In the genomic region with DNA sequence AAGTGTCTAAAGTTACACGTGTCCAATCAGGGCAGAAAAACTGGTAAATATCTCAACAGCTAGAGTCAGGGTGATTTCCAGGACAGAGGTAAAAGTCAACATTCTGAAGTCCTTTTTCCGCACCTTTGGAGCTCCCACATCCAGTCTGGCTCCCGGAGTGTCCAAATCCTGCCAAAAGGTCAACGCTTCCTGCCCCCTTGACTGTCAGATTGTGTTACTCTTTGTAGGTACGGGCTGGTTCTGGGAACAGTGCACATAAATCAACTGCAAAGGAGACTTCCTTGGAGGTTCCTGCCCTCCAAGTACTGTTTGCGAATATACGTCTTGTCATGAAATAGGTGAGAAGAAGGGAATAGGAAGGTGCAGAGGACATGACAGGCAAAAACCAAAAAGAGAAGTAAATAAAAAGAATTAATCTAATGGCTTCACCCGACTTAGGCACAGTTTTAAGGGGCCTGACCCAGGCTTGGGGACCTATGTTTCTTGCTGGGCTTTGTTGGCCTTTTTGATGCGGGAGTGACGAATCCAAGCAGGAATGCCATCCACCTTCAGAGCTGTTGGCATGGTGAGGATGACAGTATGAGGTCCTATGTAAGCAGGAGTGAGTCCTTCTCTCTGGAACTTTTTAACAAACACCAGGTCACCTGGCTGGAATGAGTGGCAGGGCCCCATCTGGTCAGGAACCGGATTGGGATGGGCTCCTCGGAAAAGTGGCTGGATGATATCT, we compare ENCODE assay signal across 1 cellular context.
TF ChIP-seq lines count a peak whose summit lies in the region.

No MANE protein-coding gene starts in this region.

TF ChIP-seq in H1, 55 proteins besides CTCF, POLR2A, EP300 and RAD21:
- peak; percentile 58 for TF ChIP-seq SUZ12 (IDR thresholded peaks at IDR 0.05; ENCODE audit: low read length)
- peak; percentile 64 for TF ChIP-seq EZH2 (IDR thresholded peaks at IDR 0.05; ENCODE audit: low read depth, low read length, severe bottlenecking)
- TF ChIP-seq BACH1 (IDR thresholded peaks at IDR 0.05; ENCODE audit: low read length) = no peak
- TF ChIP-seq RNF2 (IDR thresholded peaks at IDR 0.05; ENCODE audit: borderline replicate concordance, low read depth, low read length, missing control alignments, poor library complexity, severe bottlenecking) = peak; percentile 78
